Comparison of ENCODE assay signal across 1 cellular context in the genomic region with DNA sequence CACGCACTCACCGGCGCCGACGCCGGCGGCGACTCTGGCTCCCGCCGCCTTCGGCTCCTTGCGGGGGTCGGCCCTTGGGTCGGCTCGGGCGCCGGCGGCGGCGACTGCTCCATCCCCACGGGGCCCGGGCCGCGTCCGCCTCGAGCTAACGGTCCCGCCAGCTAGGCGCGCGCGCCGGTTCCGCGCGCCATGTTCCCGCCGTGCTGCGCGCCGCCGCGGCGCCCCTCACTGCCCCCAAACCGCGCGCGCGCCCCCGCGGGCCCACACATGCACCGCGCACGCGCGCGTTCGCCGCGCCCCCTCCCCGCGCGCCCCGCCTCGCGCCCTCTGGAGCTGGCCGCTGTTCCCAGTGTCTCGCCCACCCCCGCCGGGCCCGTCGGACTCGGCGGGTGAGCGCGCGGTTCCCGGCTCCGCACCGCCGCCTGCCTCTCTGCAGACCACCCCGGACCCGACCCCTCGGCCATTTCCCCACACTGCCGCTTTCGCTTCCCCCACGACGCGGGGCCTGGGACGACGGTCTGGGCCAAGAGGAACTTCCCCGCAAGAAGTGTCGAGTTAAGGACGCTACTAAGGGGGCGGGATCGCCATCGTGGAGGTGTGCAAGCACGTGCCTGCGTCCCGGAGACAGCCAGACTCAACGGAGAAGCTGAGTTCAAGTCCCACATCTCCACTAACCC.
TF ChIP-seq lines count a peak whose summit lies in the region.

A gene (minus strand): TSS at position 230 of the 677 bp plus-strand sequence. CDS start 117 bp downstream, at position 113.

TF ChIP-seq in PFSK-1, 5 proteins besides CTCF, POLR2A, EP300 and RAD21:
- peak; percentile 54; the same call in 1 of the 2 replicates for TF ChIP-seq TAF1 (IDR thresholded peaks at IDR 0.05; ENCODE audit: borderline replicate concordance, insufficient read depth, low read length)
